In genomic region chr17:4950757-4951204, GRCh38 we compare ENCODE assay signal across 8 cellular contexts. TPM values are rescaled to one million over a fixed set of nuclear protein-coding genes. Genes with fewer than 3 reads are reported as not detected.
A peak's percentile ranks its signal among the peaks of the same experiment; 100 is the strongest.
DNase-seq lines count a peak whose midpoint lies in the region; ATAC-seq and TF ChIP-seq lines count a peak whose summit lies in the region.

TSS of gene ENO3 (plus strand) at chr17:4951119. CDS start at chr17:4951830, 711 bp downstream.

- H3K23ac ChIP-seq in mesenchymal stem cell (ENCODE audit: low read length in 2 of 2): peak within 1 kb of the TSS in 1 of 2 experiments; percentile 95

- peak within 1 kb of the TSS; percentile 88 for H3K9ac ChIP-seq in mesenchymal stem cell (ENCODE audit: low read length)

- H4K8ac ChIP-seq in mesenchymal stem cell (ENCODE audit: low read length): peak within 1 kb of the TSS; percentile 87

- peak within 1 kb of the TSS; percentile 83 to 97 for H3K4ac ChIP-seq in mesenchymal stem cell (ENCODE audit: low read depth in 1 of 2, low read length in 2 of 2)

- H2AFZ ChIP-seq in mesenchymal stem cell (ENCODE audit: low read depth, low read length): peak within 1 kb of the TSS; percentile 68

- H2BK120ac ChIP-seq in mesenchymal stem cell (ENCODE audit: low read depth, low read length): peak within 1 kb of the TSS; percentile 89

- peak within 1 kb of the TSS; percentile 54 for H3K4me2 ChIP-seq in mesenchymal stem cell (ENCODE audit: low read length, poor library complexity, severe bottlenecking)

- H3K4me1 ChIP-seq in mesenchymal stem cell (ENCODE audit: control insufficient read depth, insufficient read depth, low read depth, low read length): peaks cover 37% of the 10 kb centered on the region

- H2BK5ac ChIP-seq in mesenchymal stem cell (ENCODE audit: low read depth, low read length, poor library complexity, severe bottlenecking): peak within 1 kb of the TSS; percentile 99

- H3K27me3 ChIP-seq in mesenchymal stem cell (ENCODE audit: control insufficient read depth in 1 of 2, insufficient read depth in 1 of 2, low read length in 2 of 2): no peaks in the 10 kb centered on the region

- H3K4me3 ChIP-seq in cardiac fibroblast (replicated peaks in 1 of 2; ENCODE audit: low read depth in 2 of 2, low read length in 2 of 2) (peak within 1 kb of the TSS; percentile 36 to 47), mesenchymal stem cell (ENCODE audit: insufficient read depth in 1 of 2, low read depth in 1 of 2, low read length in 2 of 2) (peak within 1 kb of the TSS; percentile 39 to 74)

- peaks cover 12 to 13% of the 10 kb centered on the region in 2 experiments for H3K36me3 ChIP-seq in mesenchymal stem cell (ENCODE audit: control insufficient read depth in 1 of 2, insufficient read depth in 2 of 2, low read depth in 1 of 2, low read length in 2 of 2)

- H3K9me3 ChIP-seq in mesenchymal stem cell (ENCODE audit: control insufficient read depth, low read length): no peaks in the 10 kb centered on the region

- H3K79me1 ChIP-seq in mesenchymal stem cell (replicated peaks; ENCODE audit: low read length, poor library complexity, severe bottlenecking): peaks cover 9% of the 10 kb centered on the region

- ATAC-seq in HG03565 (IDR thresholded peaks at IDR 0.05; ENCODE audit: unreplicated experiment) (no peak), HG02610 (IDR thresholded peaks at IDR 0.05; ENCODE audit: unreplicated experiment) (no peak), HG02571 (IDR thresholded peaks at IDR 0.05; ENCODE audit: unreplicated experiment) (no peak), HG03342 (IDR thresholded peaks at IDR 0.05; ENCODE audit: unreplicated experiment) (no peak)

- peak within 1 kb of the TSS; percentile 97 for H3K27ac ChIP-seq in mesenchymal stem cell (ENCODE audit: low read length, poor library complexity, severe bottlenecking)

- TF ChIP-seq CTCF in cardiac fibroblast (IDR thresholded peaks at IDR 0.05; ENCODE audit: low read depth, low read length): no peak

- H2AK5ac ChIP-seq in mesenchymal stem cell (ENCODE audit: low read length, severe bottlenecking): peak within 1 kb of the TSS; percentile 96

- peak within 1 kb of the TSS; percentile 95 for H4K91ac ChIP-seq in mesenchymal stem cell (ENCODE audit: low read length)

- peak within 1 kb of the TSS; percentile 8 to 69 for H3K14ac ChIP-seq in mesenchymal stem cell (ENCODE audit: low read length in 2 of 2)

- H3K18ac ChIP-seq in mesenchymal stem cell (ENCODE audit: low read depth in 1 of 2, low read length in 2 of 2): peak within 1 kb of the TSS; percentile 95 to 97

- DNase-seq in ELF-1 (ENCODE audit: low read depth, low spot score) (peak; percentile 36), NCI-H1105 treated with DMSO at 0.1 percent for 48 hours (lab: John Stamatoyannopoulos, UW) (peak; percentile 71), cardiac fibroblast (ENCODE audit: low read depth in 2 of 2) (no peak), mesenchymal stem cell (no peak)

- WGBS in mesenchymal stem cell: 38% methylated on average over 7 of the region's 7 CpGs

- peak within 1 kb of the TSS; percentile 96 for H2BK15ac ChIP-seq in mesenchymal stem cell (ENCODE audit: low read depth, poor library complexity, severe bottlenecking)

- peak within 1 kb of the TSS; percentile 40 to 85 for H2BK12ac ChIP-seq in mesenchymal stem cell (ENCODE audit: low read length in 2 of 2)

RNA-seq across cellular contexts. Expression of gene ENO3, which starts in this region (rescaled TPM):
- polyA plus RNA-seq in mesenchymal stem cell (2013, experiment 1 of 2): 3.9 TPM
- polyA plus RNA-seq in mesenchymal stem cell (2013, experiment 2 of 2): 3.3 TPM

Comparison
In these comparisons a context has a peak if more than half of its experiments do, and no peak if none do; other contexts are left out.
1. DNase-seq: peak in ELF-1 (single experiment) and NCI-H1105 treated with DMSO at 0.1 percent for 48 hours (single experiment); none in cardiac fibroblast (0 of 2) and mesenchymal stem cell (single experiment).